ENCODE assay signal across 9 cellular contexts in the genomic region with DNA sequence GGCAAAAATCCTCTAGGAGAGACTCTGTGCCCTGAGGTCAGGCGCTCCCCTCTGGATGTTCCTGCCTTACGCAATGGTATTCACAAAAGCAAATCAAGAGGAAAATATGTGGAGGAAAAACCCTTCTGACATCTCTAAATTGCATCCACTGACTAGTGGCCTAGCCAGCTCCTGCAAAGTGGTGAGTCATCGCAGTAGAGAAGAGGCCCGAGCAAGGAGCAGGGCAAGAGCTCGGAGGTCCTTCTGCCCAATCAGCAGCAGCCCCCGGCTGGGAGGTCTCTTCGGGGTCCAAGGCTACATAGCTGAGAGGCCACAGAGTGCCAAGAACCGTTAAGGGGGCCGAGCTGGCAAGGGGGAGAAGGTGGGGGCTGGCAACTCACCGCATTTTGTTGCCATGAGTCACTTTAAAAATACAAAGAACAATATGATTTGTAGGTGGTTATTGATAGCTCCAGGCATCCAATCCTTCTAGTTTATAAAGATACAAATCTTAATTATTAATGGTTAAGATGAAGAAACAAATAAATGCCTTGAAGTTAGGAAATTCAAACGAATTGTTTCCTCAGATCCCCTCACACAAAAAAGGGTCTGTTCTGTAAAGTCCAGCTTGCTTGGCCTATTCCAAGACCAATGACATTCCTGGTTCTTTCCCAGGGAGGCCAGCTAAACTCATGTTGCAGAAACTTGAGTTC.
DNase-seq lines count a peak whose midpoint lies in the region; ATAC-seq and TF ChIP-seq lines count a peak whose summit lies in the region.
"Had no signal": no experiment of that assay in that cellular context is flagged by ENCODE, and none has a peak within 500 bp of the region (broad histone marks: within the 10 kb centered on the region; RNA-seq: fewer than 3 reads in every experiment).

No MANE protein-coding gene starts in this region.

- TF ChIP-seq CTCF in MCF 10A (IDR thresholded peaks at IDR 0.05; ENCODE audit: unreplicated experiment) (no peak), thyroid gland (IDR thresholded peaks at IDR 0.05) (no peak)

- H3K27ac ChIP-seq in thyroid gland, result peak overlapping the region in 1 of 3 donors; percentile 44

- no peaks in the 10 kb centered on the region for H3K27me3 ChIP-seq in thyroid gland

- intact Hi-C loops in MCF 10A (cut with micrococcal nuclease) (no loop called here), thyroid gland (cut with DNase I) (no loop called here)

- CTCF ChIA-PET in MCF 10A (lab: Yijun Ruan, JAX), result interaction anchor here (0.6 to 2.2 kb wide), 14 partner anchors 10 to 520 kb away, joined by 3 to 7 read pairs (median 4); no protein-coding TSS in a partner anchor

- H3K36me3 ChIP-seq in thyroid gland, result no peaks in the 10 kb centered on the region

- no peak for ATAC-seq in HG03175 (IDR thresholded peaks at IDR 0.05; ENCODE audit: unreplicated experiment)
- ATAC-seq: activated T-helper 17 cell treated with anti-CD3 and anti-CD28 coated beads, Interleukin-2, amount 50 U/mL, for 72 hours had no signal

- no peak overlapping the region for H3K4me3 ChIP-seq in thyroid gland (replicated peaks in 1 of 3)

- no peaks in the 10 kb centered on the region for H3K27me3 Mint-ChIP-seq in MCF 10A (ENCODE audit: insufficient read depth, unreplicated experiment)
- H3K27me3 Mint-ChIP-seq: activated T-helper 17 cell treated with anti-CD3 and anti-CD28 coated beads, Interleukin-2, amount 50 U/mL, for 72 hours had no signal

- POLR2A ChIA-PET in MCF 10A (lab: Yijun Ruan, JAX), result interaction anchor here (0.7 to 6.6 kb wide), 26 partner anchors 11 to 307 kb away, joined by 3 to 85 read pairs (median 5); a partner anchor contains a TSS

- H3K4me3 Mint-ChIP-seq in MCF 10A (ENCODE audit: unreplicated experiment), result peak overlapping the region; percentile 46
- H3K4me3 Mint-ChIP-seq: activated T-helper 17 cell treated with anti-CD3 and anti-CD28 coated beads, Interleukin-2, amount 50 U/mL, for 72 hours had no signal

- H3K27ac Mint-ChIP-seq in MCF 10A (ENCODE audit: low read depth, unreplicated experiment), result peak overlapping the region; percentile 97
- H3K27ac Mint-ChIP-seq: activated T-helper 17 cell treated with anti-CD3 and anti-CD28 coated beads, Interleukin-2, amount 50 U/mL, for 72 hours had no signal

- H3K9me3 ChIP-seq in thyroid gland, result no peaks in the 10 kb centered on the region

- peak; percentile 85 for DNase-seq in HT-29 (ENCODE audit: low spot score)
- peak; percentile 99 for DNase-seq in MCF 10A (ENCODE audit: unreplicated experiment)
- DNase-seq in left kidney (ENCODE audit: low read depth, low spot score), result peak; percentile 71
- peak; percentile 15 to 27 for DNase-seq in thyroid gland
- DNase-seq in cerebellar nuclear complex (lab: John Stamatoyannopoulos, UW), result no peak
- no peak for DNase-seq in NCI-H1092 treated with DMSO at 0.1 percent for 48 hours (lab: John Stamatoyannopoulos, UW)
- no peak for DNase-seq in NCI-H1436 treated with DMSO at 0.1 percent for 48 hours (lab: John Stamatoyannopoulos, UW)

- 42 to 59% methylated on average over 11 of the region's 11 CpGs for WGBS in thyroid gland, 2 donors

- H3K9me3 Mint-ChIP-seq in MCF 10A (ENCODE audit: unreplicated experiment), result no peaks in the 10 kb centered on the region
- H3K9me3 Mint-ChIP-seq: activated T-helper 17 cell treated with anti-CD3 and anti-CD28 coated beads, Interleukin-2, amount 50 U/mL, for 72 hours had no signal

- no peak for TF ChIP-seq POLR2A in thyroid gland (IDR thresholded peaks at IDR 0.05)

- H3K4me1 ChIP-seq in thyroid gland, result peaks cover 0 to 7% of the 10 kb centered on the region in 2 donors

- peaks cover 47% of the 10 kb centered on the region for H3K4me1 Mint-ChIP-seq in MCF 10A (ENCODE audit: insufficient read depth, unreplicated experiment)
- H3K4me1 Mint-ChIP-seq: activated T-helper 17 cell treated with anti-CD3 and anti-CD28 coated beads, Interleukin-2, amount 50 U/mL, for 72 hours had no signal

- no TSS peak for BruUV-seq in MCF 10A (replicated peaks; lab: Mats Ljungman, UMichigan)

- H3K36me3 Mint-ChIP-seq in MCF 10A (ENCODE audit: insufficient read depth, unreplicated experiment), result peaks cover 11% of the 10 kb centered on the region

Comparison
In these comparisons a context has a peak if more than half of its experiments do, and no peak if none do; other contexts are left out.
1. DNase-seq: peak in HT-29 (single experiment), MCF 10A (single experiment), left kidney (single experiment) and thyroid gland (2 of 2); none in cerebellar nuclear complex (0 of 2), NCI-H1092 treated with DMSO at 0.1 percent for 48 hours (single experiment) and NCI-H1436 treated with DMSO at 0.1 percent for 48 hours (single experiment).